In the genomic region with DNA sequence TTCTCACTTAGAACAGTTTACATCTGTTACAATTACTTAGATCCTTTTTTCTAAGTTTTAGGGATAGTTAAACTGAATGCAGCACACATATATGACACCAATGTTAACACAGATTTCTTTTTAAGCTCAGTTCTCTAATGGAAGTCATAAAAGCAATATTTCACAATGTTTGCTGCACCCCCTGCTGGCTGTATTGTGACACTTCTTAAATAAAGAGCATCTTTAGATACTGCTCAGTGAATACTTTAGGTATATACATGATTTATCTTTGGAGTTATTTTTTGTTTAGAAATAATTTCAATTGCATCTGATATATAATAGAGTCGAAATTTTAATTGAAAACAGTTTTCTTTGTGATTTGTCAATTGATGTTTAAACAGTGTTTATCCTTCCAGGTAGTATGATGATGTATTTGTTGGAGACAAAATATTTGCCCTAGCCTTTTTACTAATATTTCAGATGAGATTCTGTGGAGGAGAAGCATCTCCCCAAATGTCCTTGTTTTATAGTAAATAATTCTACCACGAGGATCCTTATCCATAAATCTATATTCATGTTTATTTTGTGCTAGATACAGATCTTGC, we compare ENCODE assay signal across 1 cellular context.
TF ChIP-seq lines count a peak whose summit lies in the region.

No MANE protein-coding gene starts in this region.

TF ChIP-seq in HEK293, 187 proteins besides CTCF, POLR2A, EP300 and RAD21 (continued from another document):
- TF ChIP-seq ZBTB6 (tag by site-specific recombination; IDR thresholded peaks at IDR 0.05) (no peak), ZNF19 (tag by site-specific recombination; IDR thresholded peaks at IDR 0.05; ENCODE audit: low read depth) (no peak), KLF16 (tag by site-specific recombination; IDR thresholded peaks at IDR 0.05) (no peak), ZNF266 (tag by site-specific recombination; IDR thresholded peaks at IDR 0.05; ENCODE audit: low read depth) (no peak), ZNF274 (IDR thresholded peaks at IDR 0.05; ENCODE audit: low read length) (no peak), ZNF274 (tag by site-specific recombination; IDR thresholded peaks at IDR 0.05; ENCODE audit: borderline replicate concordance) (no peak), PRDM2 (tag by site-specific recombination; IDR thresholded peaks at IDR 0.05; ENCODE audit: borderline replicate concordance) (no peak), ZNF660 (tag by site-specific recombination; IDR thresholded peaks at IDR 0.05) (peak; percentile 33; the same call in 1 of the 2 replicates), ZNF366 (tag by site-specific recombination; conservative IDR thresholded peaks at IDR 0.05) (no peak), PRDM6 (tag by site-specific recombination; IDR thresholded peaks at IDR 0.05) (peak; percentile 57), SCRT1 (tag by site-specific recombination; IDR thresholded peaks at IDR 0.05; ENCODE audit: borderline replicate concordance) (no peak), ZNF2 (tag by site-specific recombination; IDR thresholded peaks at IDR 0.05) (peak; percentile 53; the same call in 1 of the 2 replicates), OSR2 (tag by site-specific recombination; IDR thresholded peaks at IDR 0.05) (no peak)
- TF ChIP-seq, protein P1, sequence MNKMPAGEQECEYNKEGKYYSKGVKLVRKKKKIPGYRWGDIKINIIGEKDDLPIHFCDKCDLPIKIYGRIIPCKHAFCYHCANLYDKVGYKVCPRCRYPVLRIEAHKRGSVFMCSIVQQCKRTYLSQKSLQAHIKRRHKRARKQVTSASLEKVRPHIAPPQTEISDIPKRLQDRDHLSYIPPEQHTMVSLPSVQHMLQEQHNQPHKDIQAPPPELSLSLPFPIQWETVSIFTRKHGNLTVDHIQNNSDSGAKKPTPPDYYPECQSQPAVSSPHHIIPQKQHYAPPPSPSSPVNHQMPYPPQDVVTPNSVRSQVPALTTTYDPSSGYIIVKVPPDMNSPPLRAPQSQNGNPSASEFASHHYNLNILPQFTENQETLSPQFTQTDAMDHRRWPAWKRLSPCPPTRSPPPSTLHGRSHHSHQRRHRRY (tag by site-specific recombination; IDR thresholded peaks at IDR 0.05), result no peak
